8 cellular contexts compared by ENCODE assay signal in the genomic region with DNA sequence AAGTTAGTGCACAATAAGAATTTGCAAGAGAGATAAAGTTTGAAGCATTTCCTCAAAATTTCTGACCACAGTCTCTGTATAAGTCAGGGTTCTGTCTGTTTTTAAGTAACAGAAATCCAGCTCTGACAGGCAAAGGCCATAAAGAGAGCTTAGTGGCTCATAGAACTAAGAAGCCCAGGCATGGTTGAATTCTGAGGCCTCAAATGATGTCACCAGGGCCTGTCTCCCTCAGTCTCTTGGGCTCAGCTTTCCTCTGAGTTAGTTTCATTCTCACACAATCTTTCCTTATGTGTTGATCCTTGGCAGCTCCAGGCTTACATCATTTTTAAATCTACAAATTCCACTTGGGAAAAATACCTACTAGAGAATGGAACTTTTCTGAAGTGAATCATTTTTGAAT.
DNase-seq lines count a peak whose midpoint lies in the region; ATAC-seq and TF ChIP-seq lines count a peak whose summit lies in the region.

No MANE protein-coding gene starts in this region.

- peak; percentile 46 for DNase-seq in EL
- peak; percentile 70 for DNase-seq in fibroblast of the aortic adventitia (ENCODE audit: low read depth)
- DNase-seq in hippocampal formation (lab: John Stamatoyannopoulos, UW): no peak
- DNase-seq in HuH-7.5 (ENCODE audit: low spot score): no peak
- no peak for DNase-seq in ureter (ENCODE audit: low spot score)
- no peak for DNase-seq in left lobe of liver (ENCODE audit: low spot score)

- ATAC-seq in GM19452 (IDR thresholded peaks at IDR 0.05; ENCODE audit: unreplicated experiment): peak; percentile 25
- peak; percentile 36 for ATAC-seq in HG03520 (IDR thresholded peaks at IDR 0.05; ENCODE audit: unreplicated experiment)
- no peak for ATAC-seq in left lobe of liver

- no peak for TF ChIP-seq CTCF in fibroblast of the aortic adventitia (IDR thresholded peaks at IDR 0.05; ENCODE audit: insufficient read depth, low read length)

- H3K4me3 ChIP-seq in fibroblast of the aortic adventitia (ENCODE audit: low read depth, low read length): no peak overlapping the region

Comparison
In these comparisons a context has a peak if more than half of its experiments do, and no peak if none do; other contexts are left out.
1. DNase-seq: peak in EL (single experiment) and fibroblast of the aortic adventitia (single experiment); none in hippocampal formation (0 of 2), HuH-7.5 (single experiment), ureter (single experiment) and left lobe of liver (single experiment).